In the genomic region with DNA sequence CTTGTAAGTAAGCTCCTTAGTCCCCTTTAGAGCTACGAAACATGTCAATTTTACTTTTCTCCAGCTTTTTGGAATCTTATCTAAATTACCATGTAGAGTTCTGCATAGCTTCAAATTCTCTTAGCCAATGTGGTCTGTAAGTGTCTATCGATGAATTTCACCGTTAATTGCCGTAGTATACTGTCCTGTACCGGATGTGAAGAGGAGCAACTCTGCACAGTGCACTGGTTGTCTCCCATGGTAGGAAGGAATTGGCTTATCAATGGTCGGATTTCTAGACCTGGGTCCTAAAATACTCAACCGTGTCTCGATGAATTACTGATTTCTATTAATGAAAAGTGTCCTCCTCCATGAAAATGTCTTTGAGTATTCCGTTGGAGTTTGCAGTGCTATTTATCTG, we compare ENCODE assay signal across 1 cellular context.
TF ChIP-seq lines count a peak whose summit lies in the region.

No MANE protein-coding gene starts in this region.

TF ChIP-seq in HepG2, 621 proteins besides CTCF, POLR2A, EP300 and RAD21:
- no peak for TF ChIP-seq GFI1 (CRISPR knock-in tag; IDR thresholded peaks at IDR 0.05; ENCODE audit: borderline replicate concordance)
- TF ChIP-seq HOXA5 (CRISPR knock-in tag; IDR thresholded peaks at IDR 0.05), result 0 out of 2 replicates have a peak, but pooled peaks have one; percentile 35
- 0 out of 2 replicates have a peak, but pooled peaks have one; percentile 12 for TF ChIP-seq ZMYM4 (CRISPR knock-in tag; IDR thresholded peaks at IDR 0.05)
- TF ChIP-seq ZNF616 (CRISPR knock-in tag; IDR thresholded peaks at IDR 0.05; ENCODE audit: low read depth), result no peak
- 0 out of 2 replicates have a peak, but pooled peaks have one; percentile 54 for TF ChIP-seq ZMAT3 (CRISPR knock-in tag; conservative IDR thresholded peaks at IDR 0.05)
- peak; percentile 9; the same call in 1 of the 2 replicates for TF ChIP-seq KAT8 (CRISPR knock-in tag; IDR thresholded peaks at IDR 0.05)
- TF ChIP-seq ZNF20 (CRISPR knock-in tag; IDR thresholded peaks at IDR 0.05), result no peak
- TF ChIP-seq ETV5 (CRISPR knock-in tag; IDR thresholded peaks at IDR 0.05; ENCODE audit: borderline replicate concordance), result peak; percentile 66; the same call in 1 of the 2 replicates
- TF ChIP-seq, protein P1, sequence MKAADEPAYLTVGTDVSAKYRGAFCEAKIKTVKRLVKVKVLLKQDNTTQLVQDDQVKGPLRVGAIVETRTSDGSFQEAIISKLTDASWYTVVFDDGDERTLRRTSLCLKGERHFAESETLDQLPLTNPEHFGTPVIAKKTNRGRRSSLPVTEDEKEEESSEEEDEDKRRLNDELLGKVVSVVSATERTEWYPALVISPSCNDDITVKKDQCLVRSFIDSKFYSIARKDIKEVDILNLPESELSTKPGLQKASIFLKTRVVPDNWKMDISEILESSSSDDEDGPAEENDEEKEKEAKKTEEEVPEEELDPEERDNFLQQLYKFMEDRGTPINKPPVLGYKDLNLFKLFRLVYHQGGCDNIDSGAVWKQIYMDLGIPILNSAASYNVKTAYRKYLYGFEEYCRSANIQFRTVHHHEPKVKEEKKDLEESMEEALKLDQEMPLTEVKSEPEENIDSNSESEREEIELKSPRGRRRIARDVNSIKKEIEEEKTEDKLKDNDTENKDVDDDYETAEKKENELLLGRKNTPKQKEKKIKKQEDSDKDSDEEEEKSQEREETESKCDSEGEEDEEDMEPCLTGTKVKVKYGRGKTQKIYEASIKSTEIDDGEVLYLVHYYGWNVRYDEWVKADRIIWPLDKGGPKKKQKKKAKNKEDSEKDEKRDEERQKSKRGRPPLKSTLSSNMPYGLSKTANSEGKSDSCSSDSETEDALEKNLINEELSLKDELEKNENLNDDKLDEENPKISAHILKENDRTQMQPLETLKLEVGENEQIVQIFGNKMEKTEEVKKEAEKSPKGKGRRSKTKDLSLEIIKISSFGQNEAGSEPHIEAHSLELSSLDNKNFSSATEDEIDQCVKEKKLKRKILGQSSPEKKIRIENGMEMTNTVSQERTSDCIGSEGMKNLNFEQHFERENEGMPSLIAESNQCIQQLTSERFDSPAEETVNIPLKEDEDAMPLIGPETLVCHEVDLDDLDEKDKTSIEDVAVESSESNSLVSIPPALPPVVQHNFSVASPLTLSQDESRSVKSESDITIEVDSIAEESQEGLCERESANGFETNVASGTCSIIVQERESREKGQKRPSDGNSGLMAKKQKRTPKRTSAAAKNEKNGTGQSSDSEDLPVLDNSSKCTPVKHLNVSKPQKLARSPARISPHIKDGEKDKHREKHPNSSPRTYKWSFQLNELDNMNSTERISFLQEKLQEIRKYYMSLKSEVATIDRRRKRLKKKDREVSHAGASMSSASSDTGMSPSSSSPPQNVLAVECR (CRISPR knock-in tag; IDR thresholded peaks at IDR 0.05; ENCODE audit: borderline replicate concordance), result peak; percentile 10; the same call in 1 of the 2 replicates
- TF ChIP-seq, protein P2, sequence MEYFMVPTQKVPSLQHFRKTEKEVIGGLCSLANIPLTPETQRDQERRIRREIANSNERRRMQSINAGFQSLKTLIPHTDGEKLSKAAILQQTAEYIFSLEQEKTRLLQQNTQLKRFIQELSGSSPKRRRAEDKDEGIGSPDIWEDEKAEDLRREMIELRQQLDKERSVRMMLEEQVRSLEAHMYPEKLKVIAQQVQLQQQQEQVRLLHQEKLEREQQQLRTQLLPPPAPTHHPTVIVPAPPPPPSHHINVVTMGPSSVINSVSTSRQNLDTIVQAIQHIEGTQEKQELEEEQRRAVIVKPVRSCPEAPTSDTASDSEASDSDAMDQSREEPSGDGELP (IDR thresholded peaks at IDR 0.05; ENCODE audit: borderline replicate concordance, low read depth), result no peak
- no peak for TF ChIP-seq SNAPC2 (CRISPR knock-in tag; IDR thresholded peaks at IDR 0.05)
- TF ChIP-seq SAP130 (CRISPR knock-in tag; IDR thresholded peaks at IDR 0.05; ENCODE audit: low read depth), result peak; percentile 33; the same call in 1 of the 2 replicates
- TF ChIP-seq, protein P3, sequence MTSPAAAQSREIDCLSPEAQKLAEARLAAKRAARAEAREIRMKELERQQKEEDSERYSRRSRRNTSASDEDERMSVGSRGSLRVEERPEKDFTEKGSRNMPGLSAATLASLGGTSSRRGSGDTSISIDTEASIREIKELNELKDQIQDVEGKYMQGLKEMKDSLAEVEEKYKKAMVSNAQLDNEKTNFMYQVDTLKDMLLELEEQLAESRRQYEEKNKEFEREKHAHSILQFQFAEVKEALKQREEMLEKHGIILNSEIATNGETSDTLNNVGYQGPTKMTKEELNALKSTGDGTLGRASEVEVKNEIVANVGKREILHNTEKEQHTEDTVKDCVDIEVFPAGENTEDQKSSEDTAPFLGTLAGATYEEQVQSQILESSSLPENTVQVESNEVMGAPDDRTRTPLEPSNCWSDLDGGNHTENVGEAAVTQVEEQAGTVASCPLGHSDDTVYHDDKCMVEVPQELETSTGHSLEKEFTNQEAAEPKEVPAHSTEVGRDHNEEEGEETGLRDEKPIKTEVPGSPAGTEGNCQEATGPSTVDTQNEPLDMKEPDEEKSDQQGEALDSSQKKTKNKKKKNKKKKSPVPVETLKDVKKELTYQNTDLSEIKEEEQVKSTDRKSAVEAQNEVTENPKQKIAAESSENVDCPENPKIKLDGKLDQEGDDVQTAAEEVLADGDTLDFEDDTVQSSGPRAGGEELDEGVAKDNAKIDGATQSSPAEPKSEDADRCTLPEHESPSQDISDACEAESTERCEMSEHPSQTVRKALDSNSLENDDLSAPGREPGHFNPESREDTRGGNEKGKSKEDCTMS (CRISPR knock-in tag; conservative IDR thresholded peaks at IDR 0.05), result no peak
- TF ChIP-seq ZSCAN22 (CRISPR knock-in tag; IDR thresholded peaks at IDR 0.05), result no peak
